ENCODE assay signal across 22 cellular contexts in the genomic region with DNA sequence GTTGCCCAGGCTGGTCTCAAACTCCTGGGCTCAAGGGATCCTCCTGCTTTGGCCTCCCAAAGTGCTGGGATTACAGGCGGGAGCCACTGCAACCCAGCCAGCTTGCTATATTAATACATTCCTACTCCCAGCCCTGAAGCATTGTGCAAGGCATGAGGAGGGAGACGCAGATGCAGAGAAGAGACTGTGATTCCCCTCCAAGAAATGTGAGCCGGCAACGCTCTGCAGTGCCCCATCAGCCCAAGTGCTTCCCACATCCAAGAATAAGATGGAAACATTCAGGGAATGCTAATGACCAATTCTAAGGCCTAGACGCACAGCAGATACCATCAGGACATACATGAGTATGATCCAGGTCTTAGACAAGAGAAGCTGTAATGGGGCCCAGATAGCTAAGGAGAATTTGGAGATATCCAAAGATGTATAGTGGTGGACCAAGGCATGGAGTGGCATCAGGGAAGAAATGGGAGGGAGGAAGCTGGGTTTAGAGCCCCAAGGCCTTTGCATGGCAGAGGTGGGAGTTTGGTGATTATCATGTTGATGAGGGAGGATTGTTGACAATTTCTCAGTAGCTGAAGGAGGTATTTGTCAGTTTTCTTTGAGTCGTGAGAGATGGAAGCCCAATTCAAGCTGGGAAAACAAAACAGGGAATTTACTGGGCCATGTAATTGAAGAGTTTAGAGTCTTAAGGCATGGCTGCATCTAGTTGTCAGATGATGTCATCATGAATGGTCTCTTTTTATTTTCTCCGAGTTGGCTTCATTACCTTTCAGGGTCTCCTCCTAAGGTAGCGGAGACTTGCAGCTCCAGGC. TPM values are rescaled to one million over a fixed set of nuclear protein-coding genes. Genes with fewer than 3 reads are reported as not detected.
DNase-seq lines count a peak whose midpoint lies in the region; ATAC-seq and TF ChIP-seq lines count a peak whose summit lies in the region.
"Had no signal": no experiment of that assay in that cellular context is flagged by ENCODE, and none has a peak within 500 bp of the region (broad histone marks: within the 10 kb centered on the region; RNA-seq: fewer than 3 reads in every experiment).

No MANE protein-coding gene starts in this region.

- peaks cover 8% of the 10 kb centered on the region for H3K36me3 Mint-ChIP-seq in T-helper 1 cell treated with Interleukin-12 subunit alpha and Interleukin-12 subunit beta and Interleukin-4 antibody, amounts not matched to agents 30 μg/mL and 1 μg/mL, for 36 hours (ENCODE audit: low read depth)
- H3K36me3 Mint-ChIP-seq in T-cell (peaks cover 5% of the 10 kb centered on the region), glutamatergic neuron (ENCODE audit: unreplicated experiment) (no peaks in the 10 kb centered on the region)
- peaks cover 9 to 13% of the 10 kb centered on the region in 2 donors for H3K36me3 Mint-ChIP-seq in stimulated activated naive B cell treated with anti-CD40 and anti-IgM and Interleukin-4, amounts not matched to agents 10 μg/mL and 1 μg/mL and 100 μg/mL, for 72 hours
- H3K36me3 Mint-ChIP-seq in activated naive CD4-positive, alpha-beta T cell treated with anti-CD3 and anti-CD28 coated beads, Interleukin-2, amount 10 ng/mL, durations not matched to agents 7 days and 5 days, result peaks cover 3% of the 10 kb centered on the region
- H3K36me3 Mint-ChIP-seq: neural progenitor cell had no signal

- in situ Hi-C loops in KBM-7 (cut with MboI; ENCODE audit: low pct_unique_long_range_greater_than_20kb, low sequenced_read_pairs), result no loop called here

- peaks cover 29% of the 10 kb centered on the region for H3K27me3 Mint-ChIP-seq in T-helper 1 cell treated with Interleukin-12 subunit alpha and Interleukin-12 subunit beta and Interleukin-4 antibody, amounts not matched to agents 30 μg/mL and 1 μg/mL, for 36 hours (ENCODE audit: low read depth)
- no peaks in the 10 kb centered on the region for H3K27me3 Mint-ChIP-seq in T-cell
- H3K27me3 Mint-ChIP-seq in glutamatergic neuron (ENCODE audit: unreplicated experiment), result peaks cover 13% of the 10 kb centered on the region
- H3K27me3 Mint-ChIP-seq in stimulated activated naive B cell treated with anti-CD40 and anti-IgM and Interleukin-4, amounts not matched to agents 10 μg/mL and 1 μg/mL and 100 μg/mL, for 72 hours, result peaks cover 5 to 10% of the 10 kb centered on the region in 2 donors
- H3K27me3 Mint-ChIP-seq in activated naive CD4-positive, alpha-beta T cell treated with anti-CD3 and anti-CD28 coated beads, Interleukin-2, amount 10 ng/mL, durations not matched to agents 7 days and 5 days, result peaks cover 48% of the 10 kb centered on the region

- CTCF ChIA-PET in T-cell (lab: Charles Lee), result interaction anchor here in 1 of 2 donors (0.5 to 0.6 kb wide), 2 partner anchors 9 to 37 kb away, joined by 3 read pairs; no protein-coding TSS in a partner anchor
- CTCF ChIA-PET in activated naive CD4-positive, alpha-beta T cell treated with anti-CD3 and anti-CD28 coated beads, Interleukin-2, amount 10 ng/mL, durations not matched to agents 7 days and 5 days (lab: Charles Lee), result interaction anchor here (0.7 kb wide), 1 partner anchor 8 kb away, joined by 3 read pairs; no protein-coding TSS in a partner anchor

- no peak for TF ChIP-seq CTCF in glutamatergic neuron (IDR thresholded peaks at IDR 0.05; ENCODE audit: partially characterized antibody, unreplicated experiment)

- POLR2A ChIA-PET in T-cell (lab: Charles Lee), result interaction anchor here in 1 of 2 donors (0.6 kb wide), 2 partner anchors 11 to 1723 kb away, joined by 3 read pairs; no protein-coding TSS in a partner anchor

- H3K27ac Mint-ChIP-seq in T-helper 1 cell treated with Interleukin-12 subunit alpha and Interleukin-12 subunit beta and Interleukin-4 antibody, amounts not matched to agents 30 μg/mL and 1 μg/mL, for 36 hours, result no peak overlapping the region
- H3K27ac Mint-ChIP-seq in T-cell (peak overlapping the region in 1 of 2 donors; percentile 63), glutamatergic neuron (ENCODE audit: unreplicated experiment) (no peak overlapping the region)
- H3K27ac Mint-ChIP-seq in stimulated activated naive B cell treated with anti-CD40 and anti-IgM and Interleukin-4, amounts not matched to agents 10 μg/mL and 1 μg/mL and 100 μg/mL, for 72 hours, result peak overlapping the region; percentile 20
- no peak overlapping the region for H3K27ac Mint-ChIP-seq in activated naive CD4-positive, alpha-beta T cell treated with anti-CD3 and anti-CD28 coated beads, Interleukin-2, amount 10 ng/mL, durations not matched to agents 7 days and 5 days
- H3K27ac Mint-ChIP-seq: activated naive CD4-positive, alpha-beta T cell treated with anti-CD3 and anti-CD28 coated beads for 36 hours; neural progenitor cell had no signal

- peak overlapping the region; percentile 9 for H3K4me3 Mint-ChIP-seq in T-helper 1 cell treated with Interleukin-12 subunit alpha and Interleukin-12 subunit beta and Interleukin-4 antibody, amounts not matched to agents 30 μg/mL and 1 μg/mL, for 36 hours
- H3K4me3 Mint-ChIP-seq in T-cell (peak overlapping the region; percentile 4 to 19 (median 13)), glutamatergic neuron (ENCODE audit: unreplicated experiment) (peak overlapping the region; percentile 56)
- H3K4me3 Mint-ChIP-seq in stimulated activated naive B cell treated with anti-CD40 and anti-IgM and Interleukin-4, amounts not matched to agents 10 μg/mL and 1 μg/mL and 100 μg/mL, for 72 hours, result no peak overlapping the region
- no peak overlapping the region for H3K4me3 Mint-ChIP-seq in activated naive CD4-positive, alpha-beta T cell treated with anti-CD3 and anti-CD28 coated beads, Interleukin-2, amount 10 ng/mL, durations not matched to agents 7 days and 5 days
- H3K4me3 Mint-ChIP-seq: activated naive CD4-positive, alpha-beta T cell treated with anti-CD3 and anti-CD28 coated beads for 36 hours; neural progenitor cell had no signal

- DNase-seq in T-helper 1 cell, result no peak
- no peak for DNase-seq in T-cell
- no peak for DNase-seq in glutamatergic neuron
- DNase-seq in stimulated activated naive B cell treated with anti-CD40 and anti-IgM and Interleukin-4, amounts not matched to agents 10 μg/mL and 1 μg/mL and 100 μg/mL, for 72 hours, result no peak
- no peak for DNase-seq in KBM-7
- no peak for DNase-seq in NCI-H345 (lab: John Stamatoyannopoulos, UW)
- no peak for DNase-seq in activated naive CD4-positive, alpha-beta T cell treated with anti-CD3 and anti-CD28 coated beads, Interleukin-2, amount 10 ng/mL, durations not matched to agents 7 days and 5 days
- DNase-seq: 8988T; activated CD4-positive, alpha-beta T cell treated with anti-CD3 and anti-CD28 coated beads for 4 hours; activated naive CD4-positive, alpha-beta T cell treated with anti-CD3 and anti-CD28 coated beads for 36 hours; activated T-cell treated with anti-CD3 and anti-CD28 coated beads, Interleukin-2, amount 50 U/mL, for 48 hours; amygdala; BE2C; head of caudate nucleus; left ventricle myocardium superior; NCI-H1694; NCI-H69; psoas muscle; stimulated activated naive CD8-positive, alpha-beta T cell treated with anti-CD3 and anti-CD28 coated beads, Interleukin-15, Interleukin-2, amounts not matched to agents 100 U/mL and 50 U/mL, for 24 hours; tibial artery had no signal

- no peak for ATAC-seq in T-cell (replicated peaks in 1 of 4)
- ATAC-seq in stimulated activated naive B cell treated with anti-CD40 and anti-IgM and Interleukin-4, amounts not matched to agents 10 μg/mL and 1 μg/mL and 100 μg/mL, for 72 hours (replicated peaks), result no peak
- ATAC-seq: left ventricle myocardium superior; psoas muscle; stimulated activated naive CD8-positive, alpha-beta T cell treated with anti-CD3 and anti-CD28 coated beads, Interleukin-15, Interleukin-2, amounts not matched to agents 100 U/mL and 50 U/mL, for 24 hours had no signal

- H3K4me1 Mint-ChIP-seq in T-helper 1 cell treated with Interleukin-12 subunit alpha and Interleukin-12 subunit beta and Interleukin-4 antibody, amounts not matched to agents 30 μg/mL and 1 μg/mL, for 36 hours (ENCODE audit: low read depth), result peaks cover 27% of the 10 kb centered on the region
- H3K4me1 Mint-ChIP-seq in T-cell (peaks cover 32 to 42% (median 34%) of the 10 kb centered on the region in 3 donors), glutamatergic neuron (ENCODE audit: low read depth, unreplicated experiment) (peaks cover 5% of the 10 kb centered on the region)
- peaks cover 35 to 63% of the 10 kb centered on the region in 2 donors for H3K4me1 Mint-ChIP-seq in stimulated activated naive B cell treated with anti-CD40 and anti-IgM and Interleukin-4, amounts not matched to agents 10 μg/mL and 1 μg/mL and 100 μg/mL, for 72 hours
- H3K4me1 Mint-ChIP-seq in activated naive CD4-positive, alpha-beta T cell treated with anti-CD3 and anti-CD28 coated beads, Interleukin-2, amount 10 ng/mL, durations not matched to agents 7 days and 5 days, result peaks cover 40% of the 10 kb centered on the region

- no peaks in the 10 kb centered on the region for H3K9me3 Mint-ChIP-seq in T-helper 1 cell treated with Interleukin-12 subunit alpha and Interleukin-12 subunit beta and Interleukin-4 antibody, amounts not matched to agents 30 μg/mL and 1 μg/mL, for 36 hours
- H3K9me3 Mint-ChIP-seq in T-cell, result no peaks in the 10 kb centered on the region
- H3K9me3 Mint-ChIP-seq in glutamatergic neuron (ENCODE audit: unreplicated experiment), result peaks cover 6% of the 10 kb centered on the region
- peaks cover 0 to 4% of the 10 kb centered on the region in 2 donors for H3K9me3 Mint-ChIP-seq in stimulated activated naive B cell treated with anti-CD40 and anti-IgM and Interleukin-4, amounts not matched to agents 10 μg/mL and 1 μg/mL and 100 μg/mL, for 72 hours
- no peaks in the 10 kb centered on the region for H3K9me3 Mint-ChIP-seq in activated naive CD4-positive, alpha-beta T cell treated with anti-CD3 and anti-CD28 coated beads, Interleukin-2, amount 10 ng/mL, durations not matched to agents 7 days and 5 days
- H3K9me3 Mint-ChIP-seq: activated naive CD4-positive, alpha-beta T cell treated with anti-CD3 and anti-CD28 coated beads for 36 hours; neural progenitor cell had no signal

RNA-seq across cellular contexts. Expression of a gene that starts 2.9 kb away (rescaled TPM):
- total RNA-seq in T-cell (10 to 100 TPM in 2 of 5 donors, 1 to 10 TPM in 3; 5.6 to 14.6 (median 10.0) TPM), glutamatergic neuron (ENCODE audit: unreplicated experiment) (6.6 TPM)

RNA-seq across cellular contexts. Expression of a gene that starts 4.3 kb away (rescaled TPM):
- total RNA-seq in T-cell, result 1 to 10 TPM; 1.7 to 2.5 (median 2.2) TPM
- total RNA-seq in glutamatergic neuron (ENCODE audit: unreplicated experiment), result 179 TPM

RNA-seq across cellular contexts. Expression of a gene that starts 6.2 kb away (rescaled TPM):
- 100 to 1,000 TPM in 3 of 5 donors, 10 to 100 TPM in 2; 77.4 to 113 (median 101) TPM for total RNA-seq in T-cell
- total RNA-seq in glutamatergic neuron (ENCODE audit: unreplicated experiment), result 73.6 TPM

RNA-seq across cellular contexts. Expression of a gene that starts 33.3 kb away (rescaled TPM):
- total RNA-seq in T-cell (1,000 to 10,000 TPM in 1 of 5 donors, 100 to 1,000 TPM in 1, 10 to 100 TPM in 1, 1 to 10 TPM in 2; 6.7 to 1,173 (median 10.4) TPM), glutamatergic neuron (ENCODE audit: unreplicated experiment) (not detected)

Comparison
In these comparisons a context has a peak if more than half of its experiments do, and no peak if none do; other contexts are left out.
1. H3K4me3 Mint-ChIP-seq: peak in T-helper 1 cell treated with Interleukin-12 subunit alpha and Interleukin-12 subunit beta and Interleukin-4 antibody, amounts not matched to agents 30 μg/mL and 1 μg/mL, for 36 hours (single experiment), T-cell (3 of 3) and glutamatergic neuron (single experiment); none in stimulated activated naive B cell treated with anti-CD40 and anti-IgM and Interleukin-4, amounts not matched to agents 10 μg/mL and 1 μg/mL and 100 μg/mL, for 72 hours (0 of 2) and activated naive CD4-positive, alpha-beta T cell treated with anti-CD3 and anti-CD28 coated beads, Interleukin-2, amount 10 ng/mL, durations not matched to agents 7 days and 5 days (single experiment).
2. RNA of a gene that starts 4.3 kb away (total RNA-seq): 179 TPM in glutamatergic neuron (single experiment); 1.7 to 2.5 TPM in T-cell; every median in the first group is over 10 times any median in the second.